Comparison of ENCODE assay signal across 28 cellular contexts in the genomic region with DNA sequence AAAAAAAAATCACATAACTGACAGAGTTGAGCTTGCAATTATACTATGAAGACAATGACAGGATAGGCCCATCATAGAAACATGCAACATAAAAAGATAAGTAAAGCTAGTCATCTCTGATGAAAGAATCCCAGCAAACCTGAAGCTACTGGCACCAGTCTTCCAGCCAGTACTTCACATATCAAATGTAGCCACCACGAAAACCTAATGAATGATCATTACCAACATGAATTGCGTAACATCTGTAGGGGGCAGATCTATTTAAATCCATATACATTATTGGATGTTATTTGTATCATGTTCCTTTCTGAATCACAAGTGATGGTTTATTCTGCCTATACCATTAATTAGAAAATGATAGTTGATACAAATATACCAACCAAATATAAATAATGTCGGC.
"Had no signal": no experiment of that assay in that cellular context is flagged by ENCODE, and none has a peak within 500 bp of the region (broad histone marks: within the 10 kb centered on the region; RNA-seq: fewer than 3 reads in every experiment).

No MANE protein-coding gene starts in this region.

- FAIRE-seq: endometrium, frontal cortex had no signal

- DNase-seq: activated CD4-positive, alpha-beta memory T cell treated with anti-CD3 and anti-CD28 coated beads for 36 hours; activated CD4-positive, alpha-beta T cell treated with anti-CD3 and anti-CD28 coated beads for 36 hours; activated CD4-positive, alpha-beta T cell treated with anti-CD3 and anti-CD28 coated beads, Interleukin-2, amount 10 ng/mL, durations not matched to agents 24 days and 14 days; activated CD4-positive, CD25-positive, alpha-beta regulatory T cell; activated CD4-positive, CD25-positive, alpha-beta regulatory T cell treated with anti-CD3 and anti-CD28 coated beads, Interleukin-2, amount 50 U/mL, for 72 hours; activated CD8-positive, alpha-beta memory T cell treated with anti-CD3 and anti-CD28 coated beads, Interleukin-2, amount 10 ng/mL, durations not matched to agents 7 days and 5 days; activated CD8-positive, alpha-beta memory T cell treated with anti-CD3 and anti-CD28 coated beads, Interleukin-2, amount 50 U/mL, for 4 hours; activated CD8-positive, alpha-beta T cell treated with anti-CD3 and anti-CD28 coated beads, Interleukin-2, amount 10 ng/mL, durations not matched to agents 7 days and 5 days; activated gamma-delta T cell; activated naive CD4-positive, alpha-beta T cell; activated naive CD4-positive, alpha-beta T cell treated with anti-CD3 and anti-CD28 coated beads, Interleukin-2, amount 10 ng/mL, durations not matched to agents 7 days and 5 days; activated naive CD8-positive, alpha-beta T cell treated with anti-CD3 and anti-CD28 coated beads, Interleukin-2, amount 10 ng/mL, durations not matched to agents 7 days and 5 days; activated T-cell treated with anti-CD3 and anti-CD28 coated beads, Interleukin-2, amount 50 U/mL, for 1 hour; activated T-cell treated with anti-CD3 and anti-CD28 coated beads, Interleukin-2, amount 50 U/mL, for 72 hours; central memory CD4-positive, alpha-beta T cell; cerebellar nuclear complex; colonic mucosa; effector CD8-positive, alpha-beta T cell; foreskin fibroblast; head of caudate nucleus; T-helper 2 cell had no signal

- H3K36me3 ChIP-seq: ascending aorta, breast epithelium, cardiac muscle cell, colonic mucosa had no signal

- H3K9me3 ChIP-seq: ascending aorta, breast epithelium, colonic mucosa had no signal

- H3K4me1 ChIP-seq: ascending aorta, breast epithelium, colonic mucosa had no signal

- ATAC-seq: activated CD4-positive, alpha-beta T cell treated with anti-CD3 and anti-CD28 coated beads for 36 hours; activated CD8-positive, alpha-beta memory T cell treated with anti-CD3 and anti-CD28 coated beads, Interleukin-2, amount 10 ng/mL, durations not matched to agents 7 days and 5 days; activated CD8-positive, alpha-beta T cell treated with anti-CD3 and anti-CD28 coated beads, Interleukin-2, amount 10 ng/mL, durations not matched to agents 7 days and 5 days; activated naive CD4-positive, alpha-beta T cell treated with anti-CD3 and anti-CD28 coated beads, Interleukin-2, amount 50 U/mL, for 72 hours; activated T-cell treated with anti-CD3 and anti-CD28 coated beads, Interleukin-2, amount 50 U/mL, for 72 hours; esophagus mucosa had no signal

- H3K27me3 ChIP-seq: ascending aorta, breast epithelium, cardiac muscle cell, colonic mucosa had no signal

- H3K4me3 ChIP-seq: ascending aorta, breast epithelium, cardiac muscle cell, colonic mucosa had no signal

- H3K27ac ChIP-seq: ascending aorta, breast epithelium, cardiac muscle cell, colonic mucosa had no signal
